In the genomic region with DNA sequence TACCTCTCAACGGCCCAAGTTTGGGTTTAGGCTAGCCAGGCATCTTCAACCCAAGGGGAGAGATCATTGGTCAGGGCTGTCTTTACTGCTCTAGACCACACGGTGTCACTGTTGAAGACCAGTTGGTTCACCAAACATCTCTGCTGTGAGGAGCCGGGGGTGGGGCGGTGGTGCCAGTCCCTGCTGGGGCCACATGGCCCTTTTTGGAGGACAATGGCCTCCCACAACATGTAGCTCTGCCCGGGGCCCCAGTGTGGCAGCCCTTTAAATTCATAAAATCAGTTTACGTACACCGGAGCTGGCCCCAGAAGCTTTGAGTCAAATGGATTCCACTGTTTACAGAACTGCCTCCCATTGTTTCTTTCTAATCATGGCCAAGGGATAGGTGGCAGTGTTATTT, we compare ENCODE assay signal across 9 cellular contexts. TPM values are rescaled to one million over a fixed set of nuclear protein-coding genes. Genes with fewer than 3 reads are reported as not detected.
DNase-seq lines count a peak whose midpoint lies in the region; ATAC-seq and TF ChIP-seq lines count a peak whose summit lies in the region.
"Had no signal": no experiment of that assay in that cellular context is flagged by ENCODE, and none has a peak within 500 bp of the region (broad histone marks: within the 10 kb centered on the region; RNA-seq: fewer than 3 reads in every experiment).

No MANE protein-coding gene starts in this region.

- H3K4me2 ChIP-seq in mammary epithelial cell (ENCODE audit: insufficient read depth, low read depth, low read length), result no peak overlapping the region

- no peak overlapping the region for H3K9ac ChIP-seq in mammary epithelial cell (ENCODE audit: insufficient read depth, low read length)

- TF ChIP-seq CTCF in mammary epithelial cell (conservative IDR thresholded peaks at IDR 0.05 in 1 of 2, IDR thresholded peaks at IDR 0.05 in 1 of 2; ENCODE audit: extremely low read depth in 1 of 2, insufficient read depth in 1 of 2, low read depth in 1 of 2, low read length in 2 of 2), result peak; percentile 88 to 89

- H3K9me3 ChIP-seq in mammary epithelial cell (replicated peaks; ENCODE audit: insufficient read depth, low read length), result no peaks in the 10 kb centered on the region

- H3K4me1 ChIP-seq in mammary epithelial cell (ENCODE audit: insufficient read depth, low read length), result no peaks in the 10 kb centered on the region

- intact Hi-C loops in mammary epithelial cell (cut with micrococcal nuclease) (loop anchor here (1.0 to 2.0 kb wide), 3 partner anchors 41 to 136 kb away; no protein-coding TSS in a partner anchor), left colon (cut with DNase I, micrococcal nuclease) (loop anchor here in 1 of 2 donors (10.0 kb wide), 1 partner anchor 122 kb away; the partner anchor contains the start of gene TM4SF4)

- 37% methylated on average over 7 of the region's 7 CpGs for WGBS in mammary epithelial cell (ENCODE audit: low coverage, missing lambda C conversion rate)

- dilution Hi-C loops in mammary epithelial cell (cut with HindIII; ENCODE audit: low sequenced_read_pairs), result loop anchor here (10.0 kb wide), 1 partner anchor 68 kb away; no protein-coding TSS in a partner anchor

- peaks cover 0 to 4% of the 10 kb centered on the region in 2 donors for H3K9me3 Mint-ChIP-seq in stimulated activated naive B cell treated with anti-CD40 and anti-IgM and Interleukin-4, amounts not matched to agents 10 μg/mL and 1 μg/mL and 100 μg/mL, for 72 hours

- H2AFZ ChIP-seq in mammary epithelial cell (ENCODE audit: low read depth, low read length), result peak overlapping the region; percentile 41

- BruUV-seq in mammary epithelial cell (replicated peaks; lab: Mats Ljungman, UMichigan), result no TSS peak

- H3K36me3 ChIP-seq in mammary epithelial cell (ENCODE audit: insufficient read depth, low read length), result no peaks in the 10 kb centered on the region

- no peaks in the 10 kb centered on the region for H3K36me3 Mint-ChIP-seq in stimulated activated naive B cell treated with anti-CD40 and anti-IgM and Interleukin-4, amounts not matched to agents 10 μg/mL and 1 μg/mL and 100 μg/mL, for 72 hours

- no peak overlapping the region for H3K27ac ChIP-seq in mammary epithelial cell (ENCODE audit: insufficient read depth, low read depth, low read length)
- H3K27ac ChIP-seq: epithelial cell of prostate had no signal

- H3K4me1 Mint-ChIP-seq in stimulated activated naive B cell treated with anti-CD40 and anti-IgM and Interleukin-4, amounts not matched to agents 10 μg/mL and 1 μg/mL and 100 μg/mL, for 72 hours, result no peaks in the 10 kb centered on the region

- no peaks in the 10 kb centered on the region for H3K79me2 ChIP-seq in mammary epithelial cell (ENCODE audit: insufficient read depth, low read length)

- H3K27me3 ChIP-seq in mammary epithelial cell (ENCODE audit: insufficient read depth, low read length), result no peaks in the 10 kb centered on the region

- H3K27me3 Mint-ChIP-seq in stimulated activated naive B cell treated with anti-CD40 and anti-IgM and Interleukin-4, amounts not matched to agents 10 μg/mL and 1 μg/mL and 100 μg/mL, for 72 hours, result peaks cover 5 to 6% of the 10 kb centered on the region in 2 donors

- H3K27ac Mint-ChIP-seq in stimulated activated naive B cell treated with anti-CD40 and anti-IgM and Interleukin-4, amounts not matched to agents 10 μg/mL and 1 μg/mL and 100 μg/mL, for 72 hours, result no peak overlapping the region

- ATAC-seq in left colon, result peak; percentile 93
- peak; percentile 86 for ATAC-seq in stimulated activated naive B cell treated with anti-CD40 and anti-IgM and Interleukin-4, amounts not matched to agents 10 μg/mL and 1 μg/mL and 100 μg/mL, for 72 hours (replicated peaks)

- CTCF ChIA-PET in mammary epithelial cell (lab: Charles Lee; ENCODE audit: low non-redundant PET), result no interaction called here

- in situ Hi-C loops in mammary epithelial cell (cut with MboI; ENCODE audit: low sequenced_read_pairs in 2 of 2), result loop anchor here (5.0 kb wide), 2 partner anchors 125 to 130 kb away; no protein-coding TSS in a partner anchor

- H4K20me1 ChIP-seq in mammary epithelial cell (ENCODE audit: insufficient read depth, low read length), result no peaks in the 10 kb centered on the region

- no peak overlapping the region for H3K4me3 Mint-ChIP-seq in stimulated activated naive B cell treated with anti-CD40 and anti-IgM and Interleukin-4, amounts not matched to agents 10 μg/mL and 1 μg/mL and 100 μg/mL, for 72 hours

- no peak overlapping the region for H3K4me3 ChIP-seq in mammary epithelial cell (replicated peaks in 1 of 3; ENCODE audit: insufficient read depth in 1 of 3, low read depth in 2 of 3, low read length in 3 of 3)

- DNase-seq in activated T-cell treated with anti-CD3 and anti-CD28 coated beads for 48 hours (ENCODE audit: low read depth) (peak; percentile 12), activated T-cell treated with anti-CD3 and anti-CD28 coated beads for 4 hours (no peak), H4 (ENCODE audit: low spot score) (peak; percentile 77), Kasumi-1 (lab: John Stamatoyannopoulos, UW) (peak; percentile 71 to 79), SHP77 (lab: John Stamatoyannopoulos, UW) (peak; percentile 72 to 76), mammary epithelial cell (peak; percentile 55), left colon (peak; percentile 45 to 49)
- DNase-seq in stimulated activated naive B cell treated with anti-CD40 and anti-IgM and Interleukin-4, amounts not matched to agents 10 μg/mL and 1 μg/mL and 100 μg/mL, for 72 hours, result peak; percentile 4

RNA-seq across cellular contexts. Expression of gene TM4SF18, which starts 19.1 kb away (rescaled TPM):
- total RNA-seq in H4 (2014; rRNA removed; shearing (Covaris generic)), result 0.08 and 0.39 TPM in 2 replicates
- not detected for total RNA-seq in mammary epithelial cell
- polyA plus RNA-seq in mammary epithelial cell, result not detected
- polyA minus RNA-seq in mammary epithelial cell, result not detected
- total RNA-seq in left colon, result 1 to 10 TPM in 1 of 2 donors, under 1 TPM in 1; 0.95 to 2.0 TPM

RNA-seq across cellular contexts. Expression of gene TM4SF1, which starts 24.9 kb away (rescaled TPM):
- 152 and 153 TPM in 2 replicates for total RNA-seq in H4 (2014; rRNA removed; shearing (Covaris generic))
- total RNA-seq in mammary epithelial cell (100 to 1,000 TPM; 121 to 246 TPM), left colon (10 to 100 TPM; 27.0 to 83.9 TPM)
- 285 TPM for polyA plus RNA-seq in mammary epithelial cell
- 178 TPM for polyA minus RNA-seq in mammary epithelial cell
